ENCODE assay signal across 8 cellular contexts in the genomic region with DNA sequence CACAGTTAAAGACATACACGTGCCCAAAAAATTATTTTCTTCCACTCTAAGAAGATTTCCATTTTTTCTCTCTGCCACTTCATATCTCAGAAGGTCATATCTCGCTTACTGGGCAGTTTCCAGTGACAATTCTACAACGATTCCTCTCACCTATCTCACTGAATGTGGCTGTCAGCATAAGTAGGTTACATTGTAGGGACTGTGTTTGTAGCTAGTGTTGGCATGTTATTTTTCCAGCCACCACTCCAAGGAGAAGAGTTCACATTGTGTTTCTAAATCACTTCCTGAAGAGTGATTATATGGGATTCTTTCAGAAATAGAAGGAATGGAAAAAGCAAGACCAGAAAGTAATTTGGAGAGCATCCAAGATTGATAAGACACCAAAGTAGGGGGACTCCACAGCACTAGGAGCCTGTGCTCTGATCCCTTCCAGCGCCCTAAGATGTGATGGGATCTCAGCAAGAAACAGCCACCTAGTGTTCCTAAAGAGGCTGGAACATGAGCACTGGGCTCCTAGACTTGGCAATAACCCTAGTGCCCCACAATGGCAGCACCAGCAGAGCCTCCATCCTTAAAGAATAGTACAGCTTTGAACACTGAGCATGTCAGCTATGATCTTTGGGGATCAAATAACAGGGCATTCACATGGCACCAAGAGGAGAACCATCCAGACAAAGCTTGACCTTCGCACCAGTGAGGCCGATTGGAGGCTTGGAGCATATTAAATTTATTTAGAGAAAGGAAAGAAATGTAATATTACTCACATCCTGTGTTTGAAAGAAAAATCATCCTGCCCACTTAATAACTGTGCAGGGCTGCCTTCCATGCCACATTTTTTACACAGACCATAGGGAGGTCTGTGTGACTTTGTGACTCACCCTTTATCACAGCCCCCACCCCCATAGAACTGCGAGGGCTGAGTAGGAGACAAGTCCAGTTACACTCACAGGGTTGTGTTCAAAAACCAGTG. TPM values are rescaled to one million over a fixed set of nuclear protein-coding genes. Genes with fewer than 3 reads are reported as not detected.
DNase-seq lines count a peak whose midpoint lies in the region; ATAC-seq, FAIRE-seq and TF ChIP-seq lines count a peak whose summit lies in the region.

No MANE protein-coding gene starts in this region.

- DNase-seq in AG20443 (ENCODE audit: low spot score) (peak; percentile 77), H54 (ENCODE audit: insufficient read length, low spot score) (no peak), hepatic stellate cell (ENCODE audit: low spot score) (peak; percentile 50), NAMALWA (ENCODE audit: low spot score) (no peak), colonic mucosa (no peak), NCI-H2081 (lab: John Stamatoyannopoulos, UW) (no peak)
- DNase-seq in activated CD4-positive, alpha-beta T cell treated with anti-CD3 and anti-CD28 coated beads for 4 hours = no peak

- H3K9me3 ChIP-seq in colonic mucosa = no peaks in the 10 kb centered on the region

- no peak for TF ChIP-seq CTCF in colonic mucosa (IDR thresholded peaks at IDR 0.05)

- no peaks in the 10 kb centered on the region for H3K36me3 ChIP-seq in colonic mucosa

- no peaks in the 10 kb centered on the region for H3K4me1 ChIP-seq in colonic mucosa

- ATAC-seq in SK-N-SH treated with all-trans-retinoic acid at 6 μM for 48 hours = peak; percentile 91

- H3K27ac ChIP-seq in colonic mucosa = no peak overlapping the region

- no peak overlapping the region for H3K4me3 ChIP-seq in colonic mucosa

- no peak for TF ChIP-seq POLR2A in H54 (IDR thresholded peaks at IDR 0.05; ENCODE audit: low read depth, low read length)

- intact Hi-C loops in colonic mucosa (cut with DNase I) = no loop called here

- no peak overlapping the region for H3K9ac ChIP-seq in colonic mucosa (ENCODE audit: low read depth in 2 of 2, low read length in 2 of 2)

- no peaks in the 10 kb centered on the region for H3K27me3 ChIP-seq in colonic mucosa

- FAIRE-seq in H54 (lab: Jason Lieb, UNC) = peak; percentile 43

TF ChIP-seq in SK-N-SH treated with all-trans-retinoic acid at 6 μM for 48 hours, 23 proteins besides CTCF, POLR2A, EP300 and RAD21:
- TF ChIP-seq ESRRG (CRISPR knock-in tag; IDR thresholded peaks at IDR 0.05) (no peak), OSR1 (CRISPR knock-in tag; IDR thresholded peaks at IDR 0.05) (0 out of 2 replicates have a peak, but pooled peaks have one; percentile 60), PPARA (CRISPR knock-in tag; IDR thresholded peaks at IDR 0.05; ENCODE audit: borderline replicate concordance) (no peak), ZC3H10 (CRISPR knock-in tag; IDR thresholded peaks at IDR 0.05) (no peak), CSDC2 (CRISPR knock-in tag; IDR thresholded peaks at IDR 0.05) (no peak), ZNF8 (CRISPR knock-in tag; IDR thresholded peaks at IDR 0.05) (no peak), TOX (CRISPR knock-in tag; IDR thresholded peaks at IDR 0.05; ENCODE audit: borderline replicate concordance) (0 out of 2 replicates have a peak, but pooled peaks have one; percentile 12)
- TF ChIP-seq, protein P1, sequence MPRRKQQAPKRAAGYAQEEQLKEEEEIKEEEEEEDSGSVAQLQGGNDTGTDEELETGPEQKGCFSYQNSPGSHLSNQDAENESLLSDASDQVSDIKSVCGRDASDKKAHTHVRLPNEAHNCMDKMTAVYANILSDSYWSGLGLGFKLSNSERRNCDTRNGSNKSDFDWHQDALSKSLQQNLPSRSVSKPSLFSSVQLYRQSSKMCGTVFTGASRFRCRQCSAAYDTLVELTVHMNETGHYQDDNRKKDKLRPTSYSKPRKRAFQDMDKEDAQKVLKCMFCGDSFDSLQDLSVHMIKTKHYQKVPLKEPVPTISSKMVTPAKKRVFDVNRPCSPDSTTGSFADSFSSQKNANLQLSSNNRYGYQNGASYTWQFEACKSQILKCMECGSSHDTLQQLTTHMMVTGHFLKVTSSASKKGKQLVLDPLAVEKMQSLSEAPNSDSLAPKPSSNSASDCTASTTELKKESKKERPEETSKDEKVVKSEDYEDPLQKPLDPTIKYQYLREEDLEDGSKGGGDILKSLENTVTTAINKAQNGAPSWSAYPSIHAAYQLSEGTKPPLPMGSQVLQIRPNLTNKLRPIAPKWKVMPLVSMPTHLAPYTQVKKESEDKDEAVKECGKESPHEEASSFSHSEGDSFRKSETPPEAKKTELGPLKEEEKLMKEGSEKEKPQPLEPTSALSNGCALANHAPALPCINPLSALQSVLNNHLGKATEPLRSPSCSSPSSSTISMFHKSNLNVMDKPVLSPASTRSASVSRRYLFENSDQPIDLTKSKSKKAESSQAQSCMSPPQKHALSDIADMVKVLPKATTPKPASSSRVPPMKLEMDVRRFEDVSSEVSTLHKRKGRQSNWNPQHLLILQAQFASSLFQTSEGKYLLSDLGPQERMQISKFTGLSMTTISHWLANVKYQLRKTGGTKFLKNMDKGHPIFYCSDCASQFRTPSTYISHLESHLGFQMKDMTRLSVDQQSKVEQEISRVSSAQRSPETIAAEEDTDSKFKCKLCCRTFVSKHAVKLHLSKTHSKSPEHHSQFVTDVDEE (CRISPR knock-in tag; IDR thresholded peaks at IDR 0.05) = no peak
- TF ChIP-seq, protein P2, sequence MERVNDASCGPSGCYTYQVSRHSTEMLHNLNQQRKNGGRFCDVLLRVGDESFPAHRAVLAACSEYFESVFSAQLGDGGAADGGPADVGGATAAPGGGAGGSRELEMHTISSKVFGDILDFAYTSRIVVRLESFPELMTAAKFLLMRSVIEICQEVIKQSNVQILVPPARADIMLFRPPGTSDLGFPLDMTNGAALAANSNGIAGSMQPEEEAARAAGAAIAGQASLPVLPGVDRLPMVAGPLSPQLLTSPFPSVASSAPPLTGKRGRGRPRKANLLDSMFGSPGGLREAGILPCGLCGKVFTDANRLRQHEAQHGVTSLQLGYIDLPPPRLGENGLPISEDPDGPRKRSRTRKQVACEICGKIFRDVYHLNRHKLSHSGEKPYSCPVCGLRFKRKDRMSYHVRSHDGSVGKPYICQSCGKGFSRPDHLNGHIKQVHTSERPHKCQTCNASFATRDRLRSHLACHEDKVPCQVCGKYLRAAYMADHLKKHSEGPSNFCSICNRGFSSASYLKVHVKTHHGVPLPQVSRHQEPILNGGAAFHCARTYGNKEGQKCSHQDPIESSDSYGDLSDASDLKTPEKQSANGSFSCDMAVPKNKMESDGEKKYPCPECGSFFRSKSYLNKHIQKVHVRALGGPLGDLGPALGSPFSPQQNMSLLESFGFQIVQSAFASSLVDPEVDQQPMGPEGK (CRISPR knock-in tag; IDR thresholded peaks at IDR 0.05; ENCODE audit: borderline replicate concordance) = no peak
- TF ChIP-seq, protein P3, sequence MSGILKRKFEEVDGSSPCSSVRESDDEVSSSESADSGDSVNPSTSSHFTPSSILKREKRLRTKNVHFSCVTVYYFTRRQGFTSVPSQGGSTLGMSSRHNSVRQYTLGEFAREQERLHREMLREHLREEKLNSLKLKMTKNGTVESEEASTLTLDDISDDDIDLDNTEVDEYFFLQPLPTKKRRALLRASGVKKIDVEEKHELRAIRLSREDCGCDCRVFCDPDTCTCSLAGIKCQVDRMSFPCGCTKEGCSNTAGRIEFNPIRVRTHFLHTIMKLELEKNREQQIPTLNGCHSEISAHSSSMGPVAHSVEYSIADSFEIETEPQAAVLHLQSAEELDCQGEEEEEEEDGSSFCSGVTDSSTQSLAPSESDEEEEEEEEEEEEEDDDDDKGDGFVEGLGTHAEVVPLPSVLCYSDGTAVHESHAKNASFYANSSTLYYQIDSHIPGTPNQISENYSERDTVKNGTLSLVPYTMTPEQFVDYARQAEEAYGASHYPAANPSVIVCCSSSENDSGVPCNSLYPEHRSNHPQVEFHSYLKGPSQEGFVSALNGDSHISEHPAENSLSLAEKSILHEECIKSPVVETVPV (CRISPR knock-in tag; IDR thresholded peaks at IDR 0.05) = no peak

RNA-seq across cellular contexts. Expression of a gene that starts 51.8 kb away (rescaled TPM):
- total RNA-seq in colonic mucosa = 10 to 100 TPM; 16.1 to 87.0 TPM

Comparison
In these comparisons a context has a peak if more than half of its experiments do, and no peak if none do; other contexts are left out.
1. DNase-seq: peak in AG20443 (single experiment) and hepatic stellate cell (single experiment); none in H54 (single experiment), NAMALWA (single experiment), colonic mucosa (single experiment), NCI-H2081 (0 of 2) and activated CD4-positive, alpha-beta T cell treated with anti-CD3 and anti-CD28 coated beads for 4 hours (0 of 2).